Comparison of ENCODE assay signal across 12 cellular contexts in genomic region chrX:23822397-23822796, GRCh38. TPM values are rescaled to one million over a fixed set of nuclear protein-coding genes. Genes with fewer than 3 reads are reported as not detected.
A peak's percentile ranks its signal among the peaks of the same experiment; 100 is the strongest.
DNase-seq lines count a peak whose midpoint lies in the region; ATAC-seq and TF ChIP-seq lines count a peak whose summit lies in the region.
"Had no signal": no experiment of that assay in that cellular context is flagged by ENCODE, and none has a peak within 500 bp of the region (broad histone marks: within the 10 kb centered on the region; RNA-seq: fewer than 3 reads in every experiment).

No MANE protein-coding gene starts in this region.

- no peak for TF ChIP-seq CTCF in neural crest cell (conservative IDR thresholded peaks at IDR 0.05)

- no peaks in the 10 kb centered on the region for H3K27me3 Mint-ChIP-seq in neural crest cell (ENCODE audit: low read depth)

- DNase-seq in COLO668 (lab: John Stamatoyannopoulos, UW; ENCODE audit: unreplicated experiment) (peak; percentile 43), NCI-H1417 (lab: John Stamatoyannopoulos, UW) (peak in 2 of 3 experiments; percentile 33 to 71), astrocyte of the hippocampus (ENCODE audit: low read depth, low spot score) (peak; percentile 61), neural crest cell (ENCODE audit: low read depth, low spot score) (no peak), CD1c-positive myeloid dendritic cell (ENCODE audit: extremely low spot score) (no peak)
- no peak for DNase-seq in stimulated activated naive CD4-positive, alpha-beta T cell treated with Interleukin-2 at 50 U/mL for 16 hours (lab: John Stamatoyannopoulos, UW)
- DNase-seq: brain microvascular endothelial cell; esophagus squamous epithelium; KBM-7; stimulated activated naive CD8-positive, alpha-beta T cell treated with anti-CD3 and anti-CD28 coated beads, Interleukin-15, Interleukin-2, amounts not matched to agents 100 U/mL and 50 U/mL, for 24 hours had no signal

- no peak overlapping the region for H3K4me3 Mint-ChIP-seq in neural crest cell

- no peak for ATAC-seq in HG03280 (IDR thresholded peaks at IDR 0.05; ENCODE audit: unreplicated experiment)
- ATAC-seq in GM21723 (IDR thresholded peaks at IDR 0.05; ENCODE audit: unreplicated experiment) = no peak
- ATAC-seq: stimulated activated naive CD8-positive, alpha-beta T cell treated with anti-CD3 and anti-CD28 coated beads, Interleukin-15, Interleukin-2, amounts not matched to agents 100 U/mL and 50 U/mL, for 24 hours had no signal

- no peaks in the 10 kb centered on the region for H3K9me3 Mint-ChIP-seq in neural crest cell

- H3K27ac Mint-ChIP-seq in neural crest cell (ENCODE audit: unreplicated experiment) = peak overlapping the region; percentile 81

- no peaks in the 10 kb centered on the region for H3K36me3 Mint-ChIP-seq in neural crest cell (ENCODE audit: low read depth)

- peaks cover 22% of the 10 kb centered on the region for H3K4me1 Mint-ChIP-seq in neural crest cell

RNA-seq across cellular contexts. Expression of gene SAT1, which starts 39.4 kb away (rescaled TPM):
- 106 and 108 TPM in 2 replicates for total RNA-seq in neural crest cell

Comparison
In these comparisons a context has a peak if more than half of its experiments do, and no peak if none do; other contexts are left out.
1. DNase-seq: peak in COLO668 (single experiment), NCI-H1417 (2 of 3) and astrocyte of the hippocampus (single experiment); none in neural crest cell (single experiment), CD1c-positive myeloid dendritic cell (single experiment) and stimulated activated naive CD4-positive, alpha-beta T cell treated with Interleukin-2 at 50 U/mL for 16 hours (single experiment).